ENCODE assay signal across 8 cellular contexts in genomic region chr3:157532529-157533297, GRCh38. TPM values are rescaled to one million over a fixed set of nuclear protein-coding genes. Genes with fewer than 3 reads are reported as not detected.
DNase-seq lines count a peak whose midpoint lies in the region; ATAC-seq and TF ChIP-seq lines count a peak whose summit lies in the region.

No MANE protein-coding gene starts in this region.

- no peaks in the 10 kb centered on the region for H3K27me3 Mint-ChIP-seq in activated naive CD8-positive, alpha-beta T cell treated with anti-CD3 and anti-CD28 coated beads, Interleukin-2, amount 50 U/mL, for 24 hours

- H3K36me3 Mint-ChIP-seq in activated naive CD8-positive, alpha-beta T cell treated with anti-CD3 and anti-CD28 coated beads, Interleukin-2, amount 50 U/mL, for 24 hours (ENCODE audit: low read depth) = no peaks in the 10 kb centered on the region

- in situ Hi-C loops in gastrocnemius medialis (cut with MboI; ENCODE audit: low sequenced_read_pairs in 4 of 4) = no loop called here

- H3K4me3 ChIP-seq in right cardiac atrium (ENCODE audit: low read length) (no peak overlapping the region), gastrocnemius medialis (no peak overlapping the region)

- no peak overlapping the region for H3K27ac Mint-ChIP-seq in activated naive CD8-positive, alpha-beta T cell treated with anti-CD3 and anti-CD28 coated beads, Interleukin-2, amount 50 U/mL, for 24 hours

- no peak for TF ChIP-seq POLR2A in gastrocnemius medialis (IDR thresholded peaks at IDR 0.05)

- H3K9me3 Mint-ChIP-seq in activated naive CD8-positive, alpha-beta T cell treated with anti-CD3 and anti-CD28 coated beads, Interleukin-2, amount 50 U/mL, for 24 hours = no peaks in the 10 kb centered on the region

- H3K4me1 Mint-ChIP-seq in activated naive CD8-positive, alpha-beta T cell treated with anti-CD3 and anti-CD28 coated beads, Interleukin-2, amount 50 U/mL, for 24 hours = no peaks in the 10 kb centered on the region

- H3K9me3 ChIP-seq in right cardiac atrium (ENCODE audit: control insufficient read depth, low read length) = no peaks in the 10 kb centered on the region
- no peaks in the 10 kb centered on the region for H3K9me3 ChIP-seq in gastrocnemius medialis

- intact Hi-C loops in right cardiac atrium (cut with DNase I) = loop anchor here in 1 of 4 donors (5.0 kb wide), 1 partner anchor 40 kb away; no protein-coding TSS in a partner anchor
- intact Hi-C loops in gastrocnemius medialis (cut with DNase I; ENCODE audit: low total_unique reads) = loop anchor here (1.0 kb wide), 1 partner anchor 40 kb away; no protein-coding TSS in a partner anchor

- H3K36me3 ChIP-seq in gastrocnemius medialis = no peaks in the 10 kb centered on the region

- WGBS in right cardiac atrium = 40% methylated on average over 7 of the region's 7 CpGs

- H3K27me3 ChIP-seq in right cardiac atrium (ENCODE audit: control insufficient read depth, insufficient read depth) (no peaks in the 10 kb centered on the region), gastrocnemius medialis (no peaks in the 10 kb centered on the region)

- DNase-seq in EL = peak; percentile 93
- peak; percentile 11 for DNase-seq in NCI-H510A (lab: John Stamatoyannopoulos, UW)
- no peak for DNase-seq in activated naive CD8-positive, alpha-beta T cell treated with anti-CD3 and anti-CD28 coated beads, Interleukin-2, amount 50 U/mL, for 24 hours
- no peak for DNase-seq in right cardiac atrium
- no peak for DNase-seq in gastrocnemius medialis
- DNase-seq in activated naive CD4-positive, alpha-beta T cell (lab: John Stamatoyannopoulos, UW) = no peak

- ATAC-seq in GM21381 (IDR thresholded peaks at IDR 0.05; ENCODE audit: unreplicated experiment) (peak; percentile 84), HG03558 (IDR thresholded peaks at IDR 0.05; ENCODE audit: extremely low read depth, unreplicated experiment) (peak; percentile 82), right cardiac atrium (peak; percentile 85 to 89), gastrocnemius medialis (peak; percentile 75 to 81)
- peak; percentile 49 for ATAC-seq in activated naive CD8-positive, alpha-beta T cell treated with anti-CD3 and anti-CD28 coated beads, Interleukin-2, amount 50 U/mL, for 24 hours

- H3K27ac ChIP-seq in right cardiac atrium (ENCODE audit: low read length) (no peak overlapping the region), gastrocnemius medialis (no peak overlapping the region)

- H3K4me3 Mint-ChIP-seq in activated naive CD8-positive, alpha-beta T cell treated with anti-CD3 and anti-CD28 coated beads, Interleukin-2, amount 50 U/mL, for 24 hours = no peak overlapping the region

- H3K4me1 ChIP-seq in right cardiac atrium (ENCODE audit: control insufficient read depth, insufficient read depth, low read length) (peaks cover 2% of the 10 kb centered on the region), gastrocnemius medialis (no peaks in the 10 kb centered on the region)

- peak; percentile 34 to 69 (median 57) for TF ChIP-seq CTCF in gastrocnemius medialis (IDR thresholded peaks at IDR 0.05 in 4 of 5, conservative IDR thresholded peaks at IDR 0.05 in 1 of 5)

RNA-seq across cellular contexts. Expression of gene VEPH1, which starts 29.5 kb away (rescaled TPM):
- under 1 TPM in 2 of 4 donors, not detected in 2; 0.22 to 0.26 TPM for total RNA-seq in right cardiac atrium
- polyA plus RNA-seq in right cardiac atrium = 0.25 TPM
- under 1 TPM in 1 of 4 donors, not detected in 3; 0.07 TPM for total RNA-seq in gastrocnemius medialis

Comparison
In these comparisons a context has a peak if more than half of its experiments do, and no peak if none do; other contexts are left out.
1. DNase-seq: peak in EL (single experiment) and NCI-H510A (single experiment); none in activated naive CD8-positive, alpha-beta T cell treated with anti-CD3 and anti-CD28 coated beads, Interleukin-2, amount 50 U/mL, for 24 hours (single experiment), right cardiac atrium (0 of 3), gastrocnemius medialis (0 of 2) and activated naive CD4-positive, alpha-beta T cell (0 of 4).
2. Peak in every context shown above with its lines, with median percentiles within 50 percentile points of each other: ATAC-seq.